ENCODE assay signal across 1 cellular context in genomic region chr19:44752816-44753618, GRCh38.
A peak's percentile ranks its signal among the peaks of the same experiment; 100 is the strongest.
TF ChIP-seq lines count a peak whose summit lies in the region.

No MANE protein-coding gene starts in this region.

TF ChIP-seq in GM23338, 12 proteins besides CTCF, POLR2A, EP300 and RAD21:
- TF ChIP-seq ZNF462 (CRISPR knock-in tag; IDR thresholded peaks at IDR 0.05) (no peak), CREB1 (CRISPR knock-in tag; IDR thresholded peaks at IDR 0.05; ENCODE audit: low read depth) (peak; percentile 84), POLR2AphosphoS5 (IDR thresholded peaks at IDR 0.05; ENCODE audit: low read depth) (no peak), EZH2phosphoT487 (IDR thresholded peaks at IDR 0.05; ENCODE audit: unreplicated experiment) (no peak), STAT1 (IDR thresholded peaks at IDR 0.05; ENCODE audit: unreplicated experiment) (no peak)
- TF ChIP-seq, protein P1, sequence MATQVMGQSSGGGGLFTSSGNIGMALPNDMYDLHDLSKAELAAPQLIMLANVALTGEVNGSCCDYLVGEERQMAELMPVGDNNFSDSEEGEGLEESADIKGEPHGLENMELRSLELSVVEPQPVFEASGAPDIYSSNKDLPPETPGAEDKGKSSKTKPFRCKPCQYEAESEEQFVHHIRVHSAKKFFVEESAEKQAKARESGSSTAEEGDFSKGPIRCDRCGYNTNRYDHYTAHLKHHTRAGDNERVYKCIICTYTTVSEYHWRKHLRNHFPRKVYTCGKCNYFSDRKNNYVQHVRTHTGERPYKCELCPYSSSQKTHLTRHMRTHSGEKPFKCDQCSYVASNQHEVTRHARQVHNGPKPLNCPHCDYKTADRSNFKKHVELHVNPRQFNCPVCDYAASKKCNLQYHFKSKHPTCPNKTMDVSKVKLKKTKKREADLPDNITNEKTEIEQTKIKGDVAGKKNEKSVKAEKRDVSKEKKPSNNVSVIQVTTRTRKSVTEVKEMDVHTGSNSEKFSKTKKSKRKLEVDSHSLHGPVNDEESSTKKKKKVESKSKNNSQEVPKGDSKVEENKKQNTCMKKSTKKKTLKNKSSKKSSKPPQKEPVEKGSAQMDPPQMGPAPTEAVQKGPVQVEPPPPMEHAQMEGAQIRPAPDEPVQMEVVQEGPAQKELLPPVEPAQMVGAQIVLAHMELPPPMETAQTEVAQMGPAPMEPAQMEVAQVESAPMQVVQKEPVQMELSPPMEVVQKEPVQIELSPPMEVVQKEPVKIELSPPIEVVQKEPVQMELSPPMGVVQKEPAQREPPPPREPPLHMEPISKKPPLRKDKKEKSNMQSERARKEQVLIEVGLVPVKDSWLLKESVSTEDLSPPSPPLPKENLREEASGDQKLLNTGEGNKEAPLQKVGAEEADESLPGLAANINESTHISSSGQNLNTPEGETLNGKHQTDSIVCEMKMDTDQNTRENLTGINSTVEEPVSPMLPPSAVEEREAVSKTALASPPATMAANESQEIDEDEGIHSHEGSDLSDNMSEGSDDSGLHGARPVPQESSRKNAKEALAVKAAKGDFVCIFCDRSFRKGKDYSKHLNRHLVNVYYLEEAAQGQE (IDR thresholded peaks at IDR 0.05; ENCODE audit: unreplicated experiment): no peak
